Comparison of ENCODE assay signal across 10 cellular contexts in genomic region chr7:137970263-137970975, GRCh38. TPM values are rescaled to one million over a fixed set of nuclear protein-coding genes. Genes with fewer than 3 reads are reported as not detected.
DNase-seq lines count a peak whose midpoint lies in the region; ATAC-seq, FAIRE-seq and TF ChIP-seq lines count a peak whose summit lies in the region.
"Had no signal": no experiment of that assay in that cellular context is flagged by ENCODE, and none has a peak within 500 bp of the region (broad histone marks: within the 10 kb centered on the region; RNA-seq: fewer than 3 reads in every experiment).

No MANE protein-coding gene starts in this region.

- H2BK12ac ChIP-seq in neuronal stem cell (ENCODE audit: low read length) = no peak overlapping the region

- no peak overlapping the region for H4K91ac ChIP-seq in neuronal stem cell (ENCODE audit: low read depth, low read length, poor library complexity)

- H3K27me3 Mint-ChIP-seq in endodermal cell (ENCODE audit: insufficient read depth) = no peaks in the 10 kb centered on the region
- H3K27me3 Mint-ChIP-seq in neural progenitor cell (ENCODE audit: insufficient read depth, low read depth) = peaks cover 2% of the 10 kb centered on the region

- FAIRE-seq in urothelium cell line (lab: Jason Lieb, UNC) = no peak

- H3K36me3 Mint-ChIP-seq in endodermal cell (ENCODE audit: low read depth) = peaks cover 9% of the 10 kb centered on the region
- H3K36me3 Mint-ChIP-seq in neural progenitor cell = peaks cover 28% of the 10 kb centered on the region

- no peak overlapping the region for H3K14ac ChIP-seq in neuronal stem cell (ENCODE audit: low read length)

- no peak overlapping the region for H2BK5ac ChIP-seq in neuronal stem cell (ENCODE audit: low read length)

- no peak overlapping the region for H3K27ac Mint-ChIP-seq in endodermal cell
- H3K27ac Mint-ChIP-seq in neural progenitor cell = no peak overlapping the region

- H4K20me1 ChIP-seq in neural progenitor cell (ENCODE audit: low read depth) = no peaks in the 10 kb centered on the region

- DNase-seq in DMS 273 (lab: John Stamatoyannopoulos, UW; ENCODE audit: unreplicated experiment) = peak; percentile 19
- no peak for DNase-seq in DMS 273 treated with DMSO at 0.1 percent for 48 hours (lab: John Stamatoyannopoulos, UW)
- no peak for DNase-seq in endodermal cell
- no peak for DNase-seq in right lobe of liver
- peak; percentile 66 for DNase-seq in urothelium cell line (ENCODE audit: low spot score)
- DNase-seq in neural progenitor cell (ENCODE audit: low spot score) = no peak
- DNase-seq in SHP77 treated with DMSO at 0.1 percent for 48 hours (lab: John Stamatoyannopoulos, UW) = no peak
- DNase-seq in neuronal stem cell (ENCODE audit: low spot score) = no peak
- DNase-seq: stimulated activated CD4-positive, alpha-beta T cell treated with anti-CD3 and anti-CD28 coated beads, Interleukin-4, amount 100 ng/mL, for 24 hours had no signal

- H3K79me1 ChIP-seq in neuronal stem cell (ENCODE audit: low read depth, low read length) = peaks cover 2% of the 10 kb centered on the region

- no peak overlapping the region for H3K4me2 ChIP-seq in neural progenitor cell
- no peak overlapping the region for H3K4me2 ChIP-seq in neuronal stem cell (ENCODE audit: insufficient read depth, low read length, poor library complexity, severe bottlenecking)

- no peak overlapping the region for H3K9ac ChIP-seq in endodermal cell (ENCODE audit: extremely low read depth, low read length, poor library complexity, severe bottlenecking)
- H3K9ac ChIP-seq in neural progenitor cell = no peak overlapping the region
- H3K9ac ChIP-seq in neuronal stem cell (ENCODE audit: low read depth, low read length, poor library complexity) = no peak overlapping the region

- H3F3A ChIP-seq in neural progenitor cell (ENCODE audit: low read depth) = peaks cover 11% of the 10 kb centered on the region

- no peak overlapping the region for H3K23ac ChIP-seq in neuronal stem cell (ENCODE audit: low read depth, low read length, poor library complexity)

- 93% methylated on average over 2 to 8 of the region's 8 CpGs for WGBS in endodermal cell (ENCODE audit: insufficient coverage in 1 of 2, insufficient read length in 1 of 2), 2 experiments
- 32% methylated on average over 8 of the region's 8 CpGs for WGBS in right lobe of liver (ENCODE audit: insufficient coverage, low coverage, low lambda C conversion rate, missing lambda C conversion rate)
- WGBS in neuronal stem cell (ENCODE audit: extremely low coverage in 2 of 2, insufficient read length in 2 of 2, insufficient replicate concordance in 1 of 2), 2 donors = no CpG with 5 or more reads among the region's 8 CpGs

- no peak overlapping the region for H4K8ac ChIP-seq in neuronal stem cell (ENCODE audit: low read depth, low read length)

- H3K4me1 ChIP-seq in endodermal cell (ENCODE audit: control insufficient read depth, insufficient read depth, low read length) (peaks cover 16% of the 10 kb centered on the region), right lobe of liver (peaks cover 0 to 24% (median 3%) of the 10 kb centered on the region in 4 donors), neural progenitor cell (peaks cover 25% of the 10 kb centered on the region), neuronal stem cell (ENCODE audit: control insufficient read depth in 2 of 2, insufficient read depth in 1 of 2, low read depth in 1 of 2, low read length in 2 of 2) (peaks cover 3 to 17% of the 10 kb centered on the region in 2 donors)

- H3K4me3 Mint-ChIP-seq in endodermal cell (no peak overlapping the region), neural progenitor cell (no peak overlapping the region)

- H3K79me2 ChIP-seq in neural progenitor cell (ENCODE audit: low read depth) = peaks cover 56% of the 10 kb centered on the region

- TF ChIP-seq CTCF in endodermal cell (conservative IDR thresholded peaks at IDR 0.05) (no peak), right lobe of liver (IDR thresholded peaks at IDR 0.05) (no peak), neural progenitor cell (IDR thresholded peaks at IDR 0.05) (no peak)

- H3K27me3 ChIP-seq in endodermal cell (ENCODE audit: control insufficient read depth, insufficient read depth, low read length, poor library complexity, severe bottlenecking) (no peaks in the 10 kb centered on the region), right lobe of liver (no peaks in the 10 kb centered on the region), neural progenitor cell (no peaks in the 10 kb centered on the region), neuronal stem cell (ENCODE audit: control insufficient read depth in 3 of 3, insufficient read depth in 3 of 3, low read depth in 1 of 3, low read length in 3 of 3) (no peaks in the 10 kb centered on the region)

- H2BK120ac ChIP-seq in neuronal stem cell (ENCODE audit: low read depth, low read length) = no peak overlapping the region

- peak; percentile 47 to 62 (median 56) for ATAC-seq in right lobe of liver

- H3K9me3 Mint-ChIP-seq in endodermal cell (peaks cover 5% of the 10 kb centered on the region), neural progenitor cell (peaks cover 3% of the 10 kb centered on the region)

- no peak overlapping the region for H3K18ac ChIP-seq in neuronal stem cell (ENCODE audit: low read length)

- intact Hi-C loops in right lobe of liver (cut with DNase I) = no loop called here

- no peak overlapping the region for H3K4ac ChIP-seq in neuronal stem cell (ENCODE audit: low read length)

- H3K9me3 ChIP-seq in endodermal cell (ENCODE audit: control insufficient read depth, low read length) = no peaks in the 10 kb centered on the region
- no peaks in the 10 kb centered on the region for H3K9me3 ChIP-seq in right lobe of liver
- no peaks in the 10 kb centered on the region for H3K9me3 ChIP-seq in neural progenitor cell (ENCODE audit: low read depth)
- H3K9me3 ChIP-seq in neuronal stem cell (replicated peaks in 1 of 2; ENCODE audit: control insufficient read depth in 2 of 2, insufficient read depth in 1 of 2, low read depth in 1 of 2, low read length in 2 of 2) = no peaks in the 10 kb centered on the region

- H2AK5ac ChIP-seq in neuronal stem cell (ENCODE audit: low read depth, low read length) = no peak overlapping the region

- no peak for TF ChIP-seq POLR2A in right lobe of liver (IDR thresholded peaks at IDR 0.05)

- H3K4me3 ChIP-seq in endodermal cell (ENCODE audit: low read length) (no peak overlapping the region), right lobe of liver (no peak overlapping the region), neural progenitor cell (no peak overlapping the region), neuronal stem cell (ENCODE audit: low read length in 2 of 2) (no peak overlapping the region)

- H3K27ac ChIP-seq in endodermal cell (ENCODE audit: low read depth, low read length) = peak overlapping the region; percentile 79
- no peak overlapping the region for H3K27ac ChIP-seq in right lobe of liver
- no peak overlapping the region for H3K27ac ChIP-seq in neural progenitor cell
- no peak overlapping the region for H3K27ac ChIP-seq in neuronal stem cell (replicated peaks; ENCODE audit: low read length)
- H3K27ac ChIP-seq: 22Rv1 had no signal

- H2AFZ ChIP-seq in neural progenitor cell (replicated peaks) (no peak overlapping the region), neuronal stem cell (ENCODE audit: low read length) (no peak overlapping the region)

- H3K4me1 Mint-ChIP-seq in endodermal cell (peaks cover 43% of the 10 kb centered on the region), neural progenitor cell (peaks cover 20% of the 10 kb centered on the region)

- H2BK15ac ChIP-seq in neuronal stem cell (ENCODE audit: low read length) = no peak overlapping the region

- H3K36me3 ChIP-seq in endodermal cell (ENCODE audit: control insufficient read depth, insufficient read depth, low read length) (peaks cover 9% of the 10 kb centered on the region), right lobe of liver (no peaks in the 10 kb centered on the region), neural progenitor cell (no peaks in the 10 kb centered on the region), neuronal stem cell (replicated peaks in 1 of 2; ENCODE audit: control insufficient read depth in 2 of 2, insufficient read depth in 2 of 2, low read length in 2 of 2) (no peaks in the 10 kb centered on the region)

RNA-seq across cellular contexts. Expression of gene CREB3L2, which starts 31.5 kb away (rescaled TPM):
- total RNA-seq in endodermal cell = 10 to 100 TPM; 48.2 to 80.2 TPM
- polyA plus RNA-seq in endodermal cell (2013, experiment 1 of 2) = 28.1 TPM
- polyA plus RNA-seq in endodermal cell (2013, experiment 2 of 2) = 28.2 TPM
- 10 to 100 TPM; 11.5 to 29.9 (median 18.2) TPM for total RNA-seq in right lobe of liver
- 9.9 and 10.7 TPM in 2 replicates for total RNA-seq in neural progenitor cell (ENCODE audit: low replicate concordance)
- 18.4 TPM for polyA plus RNA-seq in neuronal stem cell (2013, experiment 1 of 2)
- polyA plus RNA-seq in neuronal stem cell (2013, experiment 2 of 2) = 19.4 TPM

Comparison
In these comparisons a context has a peak if more than half of its experiments do, and no peak if none do; other contexts are left out.
1. DNase-seq: peak in DMS 273 (single experiment) and urothelium cell line (single experiment); none in DMS 273 treated with DMSO at 0.1 percent for 48 hours (single experiment), endodermal cell (single experiment), right lobe of liver (0 of 3), neural progenitor cell (single experiment), SHP77 treated with DMSO at 0.1 percent for 48 hours (single experiment) and neuronal stem cell (single experiment).